ENCODE assay signal across 9 cellular contexts in the genomic region with DNA sequence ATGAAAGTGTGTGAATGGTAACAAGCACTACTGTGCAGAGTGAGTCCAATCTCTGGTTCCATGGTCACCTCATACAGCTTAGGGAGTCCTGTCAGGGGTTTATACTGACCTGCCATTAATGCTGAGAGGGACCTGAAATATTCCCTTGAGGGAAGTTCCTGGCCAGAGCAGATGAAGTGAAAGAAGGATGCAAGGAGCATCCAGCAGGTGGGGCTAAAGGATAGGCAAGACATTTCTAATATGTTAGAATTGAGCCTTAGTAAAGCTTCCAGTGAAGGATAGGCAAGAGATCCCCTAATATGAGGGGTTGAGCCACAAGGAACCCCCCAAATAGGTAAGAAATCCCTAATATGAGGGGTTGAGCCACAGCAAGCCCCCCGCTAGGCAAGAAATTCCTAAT. TPM values are rescaled to one million over a fixed set of nuclear protein-coding genes. Genes with fewer than 3 reads are reported as not detected.
A peak's percentile ranks its signal among the peaks of the same experiment; 100 is the strongest.
DNase-seq lines count a peak whose midpoint lies in the region; ATAC-seq, FAIRE-seq and TF ChIP-seq lines count a peak whose summit lies in the region.
"Had no signal": no experiment of that assay in that cellular context is flagged by ENCODE, and none has a peak within 500 bp of the region (broad histone marks: within the 10 kb centered on the region; RNA-seq: fewer than 3 reads in every experiment).

No MANE protein-coding gene starts in this region.

- H3K9me3 Mint-ChIP-seq in nephron = peaks cover 20% of the 10 kb centered on the region

- H3K27ac ChIP-seq in Karpas-422 (ENCODE audit: low read length) (no peak overlapping the region), mammary epithelial cell (ENCODE audit: insufficient read depth, low read depth, low read length) (no peak overlapping the region)

- TF ChIP-seq CTCF in mammary epithelial cell (conservative IDR thresholded peaks at IDR 0.05 in 1 of 2, IDR thresholded peaks at IDR 0.05 in 1 of 2; ENCODE audit: extremely low read depth in 1 of 2, insufficient read depth in 1 of 2, low read depth in 1 of 2, low read length in 2 of 2) (peak; percentile 31 to 40), nephron (IDR thresholded peaks at IDR 0.05; ENCODE audit: unreplicated experiment in 3 of 3) (peak; percentile 12 to 35 (median 23))

- no peaks in the 10 kb centered on the region for H3K27me3 Mint-ChIP-seq in nephron (ENCODE audit: low read depth)

- no peak for FAIRE-seq in GM12892 (lab: Jason Lieb, UNC)

- H3K4me3 ChIP-seq in Karpas-422 (ENCODE audit: low read length) (no peak overlapping the region), mammary epithelial cell (replicated peaks in 1 of 3; ENCODE audit: insufficient read depth in 1 of 3, low read depth in 2 of 3, low read length in 3 of 3) (no peak overlapping the region)

- no peaks in the 10 kb centered on the region for H3K4me1 Mint-ChIP-seq in nephron

- no peak overlapping the region for H3K4me2 ChIP-seq in Karpas-422 (ENCODE audit: low read depth, low read length, poor library complexity, severe bottlenecking)
- H3K4me2 ChIP-seq in mammary epithelial cell (ENCODE audit: insufficient read depth, low read depth, low read length) = no peak overlapping the region

- H3K79me2 ChIP-seq in Karpas-422 (ENCODE audit: low read length) (no peaks in the 10 kb centered on the region), mammary epithelial cell (ENCODE audit: insufficient read depth, low read length) (no peaks in the 10 kb centered on the region)

- H3K9ac ChIP-seq in Karpas-422 (ENCODE audit: low read length) (no peak overlapping the region), mammary epithelial cell (ENCODE audit: insufficient read depth, low read length) (no peak overlapping the region)

- 0% methylated on average over 1 of the region's 1 CpG for WGBS in mammary epithelial cell (ENCODE audit: low coverage, missing lambda C conversion rate)

- peaks cover 5% of the 10 kb centered on the region for H3K36me3 Mint-ChIP-seq in nephron (ENCODE audit: low read depth)

- ATAC-seq in HG02623 (IDR thresholded peaks at IDR 0.05; ENCODE audit: unreplicated experiment) (no peak), HG03469 (IDR thresholded peaks at IDR 0.05; ENCODE audit: unreplicated experiment) (no peak)

- H3K4me1 ChIP-seq in Karpas-422 (ENCODE audit: low read length) (no peaks in the 10 kb centered on the region), mammary epithelial cell (ENCODE audit: insufficient read depth, low read length) (no peaks in the 10 kb centered on the region)

- H3K4me3 Mint-ChIP-seq in nephron = no peak overlapping the region

- TF ChIP-seq POLR2A in GM12892 (IDR thresholded peaks at IDR 0.05; ENCODE audit: low read depth, low read length) = no peak

- intact Hi-C loops in mammary epithelial cell (cut with micrococcal nuclease) = loop anchor here (2.0 kb wide), 1 partner anchor 58 kb away; no protein-coding TSS in a partner anchor

- no peaks in the 10 kb centered on the region for H3K9me2 ChIP-seq in Karpas-422 (replicated peaks; ENCODE audit: insufficient read depth, low read length)

- H3K9me3 ChIP-seq in Karpas-422 (ENCODE audit: low read length) = peaks cover 20% of the 10 kb centered on the region
- H3K9me3 ChIP-seq in mammary epithelial cell (replicated peaks; ENCODE audit: insufficient read depth, low read length) = peaks cover 14% of the 10 kb centered on the region

- DNase-seq in ELF-1 (ENCODE audit: low read depth, low spot score) (peak; percentile 55), Karpas-422 (peak; percentile 76), mammary epithelial cell (no peak), GM12892 (ENCODE audit: insufficient read length) (no peak), NCI-H187 (lab: John Stamatoyannopoulos, UW) (no peak)

- H4K20me1 ChIP-seq in Karpas-422 (ENCODE audit: insufficient read depth, low read depth, low read length) = no peaks in the 10 kb centered on the region
- no peaks in the 10 kb centered on the region for H4K20me1 ChIP-seq in mammary epithelial cell (ENCODE audit: insufficient read depth, low read length)

- H3K27ac Mint-ChIP-seq in nephron = no peak overlapping the region

- dilution Hi-C loops in mammary epithelial cell (cut with HindIII; ENCODE audit: low sequenced_read_pairs) = no loop called here

- H3K36me3 ChIP-seq in Karpas-422 (ENCODE audit: insufficient read depth, low read length) = no peaks in the 10 kb centered on the region
- H3K36me3 ChIP-seq in mammary epithelial cell (ENCODE audit: insufficient read depth, low read length) = no peaks in the 10 kb centered on the region

- CTCF ChIA-PET in mammary epithelial cell (lab: Charles Lee; ENCODE audit: low non-redundant PET) = no interaction called here

- in situ Hi-C loops in mammary epithelial cell (cut with MboI; ENCODE audit: low sequenced_read_pairs in 2 of 2) = no loop called here

- H2AFZ ChIP-seq in Karpas-422 (ENCODE audit: low read length) = no peak overlapping the region
- no peak overlapping the region for H2AFZ ChIP-seq in mammary epithelial cell (ENCODE audit: low read depth, low read length)

- BruUV-seq in mammary epithelial cell (replicated peaks; lab: Mats Ljungman, UMichigan) = no TSS peak

- H3K27me3 ChIP-seq in Karpas-422 (ENCODE audit: low read length) = no peaks in the 10 kb centered on the region
- H3K27me3 ChIP-seq in mammary epithelial cell (ENCODE audit: insufficient read depth, low read length) = no peaks in the 10 kb centered on the region

RNA-seq across cellular contexts. Expression of gene FAM221A, which starts 25.5 kb away (rescaled TPM):
- 4.5 and 14.0 TPM in 2 replicates for total RNA-seq in Karpas-422 (2014; rRNA removed; shearing (Covaris generic); ENCODE audit: low replicate concordance)
- 1 to 10 TPM in 1 of 2 donors, under 1 TPM in 1; 0.26 to 1.2 TPM for total RNA-seq in mammary epithelial cell
- 0.44 TPM for polyA plus RNA-seq in mammary epithelial cell
- not detected for polyA minus RNA-seq in mammary epithelial cell
- 17.6 TPM for polyA plus RNA-seq in GM12892 (2012; ENCODE audit: missing spikeins)

RNA-seq across cellular contexts. Expression of gene STK31, which starts 55.5 kb away (rescaled TPM):
- 0.14 and 0.15 TPM in 2 replicates for total RNA-seq in Karpas-422 (2014; rRNA removed; shearing (Covaris generic); ENCODE audit: low replicate concordance)
- total RNA-seq in mammary epithelial cell = under 1 TPM in 1 of 2 donors, not detected in 1; under 0.01 TPM
- not detected for polyA plus RNA-seq in mammary epithelial cell
- polyA minus RNA-seq in mammary epithelial cell = not detected
- 0.59 TPM for polyA plus RNA-seq in GM12892 (2012; ENCODE audit: missing spikeins)
- total RNA-seq: RPMI7951 had no signal

RNA-seq across cellular contexts. Expression of gene CCDC126, which starts 57.3 kb away (rescaled TPM):
- total RNA-seq in Karpas-422 (2014; rRNA removed; shearing (Covaris generic); ENCODE audit: low replicate concordance) = 3.0 and 8.9 TPM in 2 replicates
- total RNA-seq in mammary epithelial cell = 10 to 100 TPM in 1 of 2 donors, 1 to 10 TPM in 1; 6.8 to 21.7 TPM
- polyA plus RNA-seq in mammary epithelial cell = 4.2 TPM
- polyA minus RNA-seq in mammary epithelial cell = 0.47 TPM
- 14.8 TPM for polyA plus RNA-seq in GM12892 (2012; ENCODE audit: missing spikeins)

Comparison
In these comparisons a context has a peak if more than half of its experiments do, and no peak if none do; other contexts are left out.
1. DNase-seq: peak in ELF-1 (single experiment) and Karpas-422 (single experiment); none in mammary epithelial cell (single experiment), GM12892 (single experiment) and NCI-H187 (0 of 2).